11 cellular contexts compared by ENCODE assay signal in genomic region chr4:122224348-122224747, GRCh38.
DNase-seq lines count a peak whose midpoint lies in the region; ATAC-seq and TF ChIP-seq lines count a peak whose summit lies in the region.
"Had no signal": no experiment of that assay in that cellular context is flagged by ENCODE, and none has a peak within 500 bp of the region (broad histone marks: within the 10 kb centered on the region; RNA-seq: fewer than 3 reads in every experiment).

No MANE protein-coding gene starts in this region.

- H3K4me3 Mint-ChIP-seq in activated T-helper 1 cell treated with anti-CD3 and anti-CD28 coated beads, Interleukin-12 subunit alpha, Interleukin-12 subunit beta, Interleukin-2, Interleukin-4 antibody, amounts not matched to agents 30 ng/mL and 10 ng/mL and 1 ng/mL, durations not matched to agents 14 hours and 24 hours and 36 hours = no peak overlapping the region
- H3K4me3 Mint-ChIP-seq in osteocyte (ENCODE audit: unreplicated experiment) = no peak overlapping the region
- H3K4me3 Mint-ChIP-seq in natural killer cell treated with Interleukin-12 subunit alpha and Interleukin-12 subunit beta and Interleukin-15 and Interleukin-18, amount 100 ng/mL, for 72 hours = no peak overlapping the region
- H3K4me3 Mint-ChIP-seq: nephron had no signal

- no peak overlapping the region for H2AFZ ChIP-seq in Loucy (ENCODE audit: low read length)

- H3K36me3 ChIP-seq in Loucy (ENCODE audit: insufficient read depth, low read length) = peaks cover 26% of the 10 kb centered on the region; the same call in 1 of the 2 replicates
- no peaks in the 10 kb centered on the region for H3K36me3 ChIP-seq in brain microvascular endothelial cell (replicated peaks)

- peaks cover 23% of the 10 kb centered on the region for H3K36me3 Mint-ChIP-seq in activated T-helper 1 cell treated with anti-CD3 and anti-CD28 coated beads, Interleukin-12 subunit alpha, Interleukin-12 subunit beta, Interleukin-2, Interleukin-4 antibody, amounts not matched to agents 30 ng/mL and 10 ng/mL and 1 ng/mL, durations not matched to agents 14 hours and 24 hours and 36 hours (ENCODE audit: low read depth)
- peaks cover 24% of the 10 kb centered on the region for H3K36me3 Mint-ChIP-seq in osteocyte (ENCODE audit: unreplicated experiment)
- H3K36me3 Mint-ChIP-seq in natural killer cell treated with Interleukin-12 subunit alpha and Interleukin-12 subunit beta and Interleukin-15 and Interleukin-18, amount 100 ng/mL, for 72 hours = peaks cover 10% of the 10 kb centered on the region

- no peaks in the 10 kb centered on the region for H3K27me3 Mint-ChIP-seq in activated T-helper 1 cell treated with anti-CD3 and anti-CD28 coated beads, Interleukin-12 subunit alpha, Interleukin-12 subunit beta, Interleukin-2, Interleukin-4 antibody, amounts not matched to agents 30 ng/mL and 10 ng/mL and 1 ng/mL, durations not matched to agents 14 hours and 24 hours and 36 hours (ENCODE audit: insufficient read depth)
- H3K27me3 Mint-ChIP-seq in osteocyte (ENCODE audit: unreplicated experiment) = no peaks in the 10 kb centered on the region
- H3K27me3 Mint-ChIP-seq in natural killer cell treated with Interleukin-12 subunit alpha and Interleukin-12 subunit beta and Interleukin-15 and Interleukin-18, amount 100 ng/mL, for 72 hours = no peaks in the 10 kb centered on the region

- H3K9me2 ChIP-seq in Loucy (replicated peaks; ENCODE audit: low read depth, low read length) = no peaks in the 10 kb centered on the region

- peak; percentile 29; the same call in 1 of the 2 replicates for TF ChIP-seq CTCF in Loucy (conservative IDR thresholded peaks at IDR 0.05; ENCODE audit: low read length)
- TF ChIP-seq CTCF in brain microvascular endothelial cell (IDR thresholded peaks at IDR 0.05; ENCODE audit: low read depth, low read length, missing control alignments) = peak; percentile 60
- TF ChIP-seq CTCF in osteocyte (IDR thresholded peaks at IDR 0.05) = peak; percentile 39

- no peak for ATAC-seq in GM19395 (IDR thresholded peaks at IDR 0.05; ENCODE audit: unreplicated experiment)
- no peak for ATAC-seq in natural killer cell treated with Interleukin-12 subunit alpha and Interleukin-12 subunit beta and Interleukin-15 and Interleukin-18, amount 100 ng/mL, for 72 hours

- H3K4me3 ChIP-seq in Loucy (ENCODE audit: low read length, poor library complexity, severe bottlenecking) (no peak overlapping the region), brain microvascular endothelial cell (ENCODE audit: low read depth, low read length) (no peak overlapping the region)

- no peaks in the 10 kb centered on the region for H3F3A ChIP-seq in Loucy (ENCODE audit: low read depth)

- no peaks in the 10 kb centered on the region for H3K79me2 ChIP-seq in Loucy (ENCODE audit: insufficient read depth, low read length)

- H3K9ac ChIP-seq in Loucy (ENCODE audit: low read depth, low read length, poor library complexity, severe bottlenecking) = no peak overlapping the region

- no peak overlapping the region for H3K27ac ChIP-seq in brain microvascular endothelial cell

- no peaks in the 10 kb centered on the region for H3K4me1 Mint-ChIP-seq in activated T-helper 1 cell treated with anti-CD3 and anti-CD28 coated beads, Interleukin-12 subunit alpha, Interleukin-12 subunit beta, Interleukin-2, Interleukin-4 antibody, amounts not matched to agents 30 ng/mL and 10 ng/mL and 1 ng/mL, durations not matched to agents 14 hours and 24 hours and 36 hours (ENCODE audit: low read depth)
- no peaks in the 10 kb centered on the region for H3K4me1 Mint-ChIP-seq in osteocyte (ENCODE audit: unreplicated experiment)
- H3K4me1 Mint-ChIP-seq in natural killer cell treated with Interleukin-12 subunit alpha and Interleukin-12 subunit beta and Interleukin-15 and Interleukin-18, amount 100 ng/mL, for 72 hours (ENCODE audit: low read depth in 2 of 2) = peaks cover 0 to 4% of the 10 kb centered on the region in 2 donors
- H3K4me1 Mint-ChIP-seq: nephron had no signal

- H3K27me3 ChIP-seq in Loucy (ENCODE audit: insufficient read depth, low read length, poor library complexity, severe bottlenecking) (no peaks in the 10 kb centered on the region), brain microvascular endothelial cell (replicated peaks) (no peaks in the 10 kb centered on the region)

- H3K4me1 ChIP-seq in Loucy (ENCODE audit: insufficient read depth, low read length, poor library complexity, severe bottlenecking) = no peaks in the 10 kb centered on the region

- H3K9me3 ChIP-seq in Loucy (ENCODE audit: insufficient read depth, low read depth, low read length) = no peaks in the 10 kb centered on the region

- H4K20me1 ChIP-seq in Loucy (ENCODE audit: insufficient read depth, low read length, poor library complexity, severe bottlenecking) = no peaks in the 10 kb centered on the region

- no peak overlapping the region for H3K4me2 ChIP-seq in Loucy (ENCODE audit: low read depth, low read length, poor library complexity, severe bottlenecking)

- in situ Hi-C loops in brain microvascular endothelial cell (cut with HindIII; ENCODE audit: low pct_ligation_motif_present, low sequenced_read_pairs) = no loop called here

- intact Hi-C loops in activated T-helper 1 cell treated with anti-CD3 and anti-CD28 coated beads, Interleukin-12 subunit alpha, Interleukin-12 subunit beta, Interleukin-2, Interleukin-4 antibody, amounts not matched to agents 30 ng/mL and 10 ng/mL and 1 ng/mL, durations not matched to agents 14 hours and 24 hours and 36 hours (cut with micrococcal nuclease) = loop anchor here (5.0 kb wide), 2 partner anchors 322 to 353 kb away; no protein-coding TSS in a partner anchor

- H3K27ac Mint-ChIP-seq in activated T-helper 1 cell treated with anti-CD3 and anti-CD28 coated beads, Interleukin-12 subunit alpha, Interleukin-12 subunit beta, Interleukin-2, Interleukin-4 antibody, amounts not matched to agents 30 ng/mL and 10 ng/mL and 1 ng/mL, durations not matched to agents 14 hours and 24 hours and 36 hours = no peak overlapping the region
- no peak overlapping the region for H3K27ac Mint-ChIP-seq in osteocyte (ENCODE audit: unreplicated experiment)
- H3K27ac Mint-ChIP-seq in natural killer cell treated with Interleukin-12 subunit alpha and Interleukin-12 subunit beta and Interleukin-15 and Interleukin-18, amount 100 ng/mL, for 72 hours = no peak overlapping the region
- H3K27ac Mint-ChIP-seq: nephron had no signal

- peak; percentile 0 for DNase-seq in activated T-helper 1 cell treated with Interleukin-2 at 50 U/mL for 16 hours (ENCODE audit: low read depth)
- DNase-seq in activated T-helper 1 cell treated with anti-CD3 and anti-CD28 coated beads, Interleukin-12 subunit alpha, Interleukin-12 subunit beta, Interleukin-2, Interleukin-4 antibody, amounts not matched to agents 30 ng/mL and 10 ng/mL and 1 ng/mL, durations not matched to agents 14 hours and 24 hours and 36 hours (ENCODE audit: low spot score) = no peak
- DNase-seq in brain microvascular endothelial cell = peak; percentile 31
- DNase-seq in osteocyte (ENCODE audit: extremely low spot score, unreplicated experiment) = no peak
- DNase-seq in NCI-H1694 (lab: John Stamatoyannopoulos, UW) = no peak
- DNase-seq in natural killer cell treated with Interleukin-12 subunit alpha and Interleukin-12 subunit beta and Interleukin-15 and Interleukin-18, amount 100 ng/mL, for 72 hours (ENCODE audit: low spot score) = no peak
- DNase-seq: activated CD8-positive, alpha-beta memory T cell treated with anti-CD3 and anti-CD28 coated beads for 24 hours; NCI-H2171 had no signal

- H3K9me3 Mint-ChIP-seq in activated T-helper 1 cell treated with anti-CD3 and anti-CD28 coated beads, Interleukin-12 subunit alpha, Interleukin-12 subunit beta, Interleukin-2, Interleukin-4 antibody, amounts not matched to agents 30 ng/mL and 10 ng/mL and 1 ng/mL, durations not matched to agents 14 hours and 24 hours and 36 hours = no peaks in the 10 kb centered on the region
- no peaks in the 10 kb centered on the region for H3K9me3 Mint-ChIP-seq in osteocyte (ENCODE audit: unreplicated experiment)
- no peaks in the 10 kb centered on the region for H3K9me3 Mint-ChIP-seq in natural killer cell treated with Interleukin-12 subunit alpha and Interleukin-12 subunit beta and Interleukin-15 and Interleukin-18, amount 100 ng/mL, for 72 hours
- H3K9me3 Mint-ChIP-seq: nephron had no signal

Comparison
In these comparisons a context has a peak if more than half of its experiments do, and no peak if none do; other contexts are left out.
1. DNase-seq: peak in activated T-helper 1 cell treated with Interleukin-2 at 50 U/mL for 16 hours (single experiment) and brain microvascular endothelial cell (single experiment); none in activated T-helper 1 cell treated with anti-CD3 and anti-CD28 coated beads, Interleukin-12 subunit alpha, Interleukin-12 subunit beta, Interleukin-2, Interleukin-4 antibody, amounts not matched to agents 30 ng/mL and 10 ng/mL and 1 ng/mL, durations not matched to agents 14 hours and 24 hours and 36 hours (single experiment), osteocyte (single experiment), NCI-H1694 (single experiment) and natural killer cell treated with Interleukin-12 subunit alpha and Interleukin-12 subunit beta and Interleukin-15 and Interleukin-18, amount 100 ng/mL, for 72 hours (single experiment).
2. Peak in every context shown above with its lines, with median percentiles within 50 percentile points of each other: CTCF ChIP-seq.